Comparison of ENCODE assay signal across 19 cellular contexts in the genomic region with DNA sequence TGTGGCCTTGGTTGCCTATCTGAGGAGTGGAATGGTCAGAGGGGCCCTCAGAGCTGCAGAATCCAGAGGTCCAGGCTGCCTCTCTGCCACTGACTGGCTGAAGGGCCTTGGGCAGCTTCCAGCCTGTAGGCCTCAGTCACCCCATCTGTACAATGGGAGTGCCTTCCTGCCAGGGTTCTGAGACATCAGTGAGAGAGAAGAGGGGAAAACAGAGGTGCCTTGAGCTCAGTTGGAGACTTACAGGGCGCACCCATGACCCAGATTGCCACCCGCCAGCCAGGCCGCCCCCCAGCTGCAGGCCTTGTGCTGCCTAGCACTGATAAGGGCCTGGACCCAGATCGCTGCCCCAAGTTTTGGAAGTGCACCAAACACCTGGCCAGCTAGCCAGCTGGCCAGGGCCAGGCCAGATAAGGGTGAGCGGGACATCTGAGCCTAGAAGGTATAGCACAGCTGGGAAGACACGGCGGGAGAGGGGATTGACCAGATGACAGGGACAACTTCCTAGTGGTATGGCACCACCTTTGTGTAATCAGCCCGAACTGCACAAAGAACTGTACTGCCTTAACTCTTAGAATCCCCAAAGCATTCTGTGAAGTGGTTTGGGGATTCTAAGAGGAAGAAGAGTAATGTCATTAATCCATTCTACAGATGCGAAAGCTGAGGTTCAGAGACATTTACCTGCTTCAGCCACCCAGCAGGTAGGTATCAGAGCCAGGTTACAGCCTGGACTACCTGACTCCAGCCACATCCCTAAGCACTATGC. TPM values are rescaled to one million over a fixed set of nuclear protein-coding genes. Genes with fewer than 3 reads are reported as not detected.
DNase-seq lines count a peak whose midpoint lies in the region; TF ChIP-seq lines count a peak whose summit lies in the region.
"Had no signal": no experiment of that assay in that cellular context is flagged by ENCODE, and none has a peak within 500 bp of the region (broad histone marks: within the 10 kb centered on the region; RNA-seq: fewer than 3 reads in every experiment).

No MANE protein-coding gene starts in this region.

- TF ChIP-seq CTCF in SK-N-SH (IDR thresholded peaks at IDR 0.05) (no peak), MM.1S (IDR thresholded peaks at IDR 0.05; ENCODE audit: low read length) (no peak)

- H3K36me3 ChIP-seq in GM23248 (ENCODE audit: low read depth) (no peaks in the 10 kb centered on the region), SK-N-SH (replicated peaks in 1 of 2; ENCODE audit: control insufficient read depth in 1 of 2, insufficient read depth in 2 of 2, low read length in 1 of 2) (no peaks in the 10 kb centered on the region), MM.1S (replicated peaks; ENCODE audit: insufficient read depth, low read length) (no peaks in the 10 kb centered on the region)
- H3K36me3 ChIP-seq: gastroesophageal sphincter had no signal

- CTCF ChIA-PET in SK-N-SH (lab: Yijun Ruan, JAX), result interaction anchor here (0.7 to 1.5 kb wide), 6 partner anchors 8 to 94 kb away, joined by 3 to 5 read pairs (median 3); partner anchors contain the start of gene UBTF

- DNase-seq in 8988T (peak; percentile 35), GM23248 (peak; percentile 12), SK-N-SH (peak; percentile 69), epidermal melanocyte (ENCODE audit: insufficient read length, low spot score) (peak; percentile 14), anterior cingulate cortex (lab: John Stamatoyannopoulos, UW) (no peak), MM.1S (no peak), caudate nucleus (lab: John Stamatoyannopoulos, UW) (no peak), NCI-H2227 (lab: John Stamatoyannopoulos, UW; ENCODE audit: unreplicated experiment) (no peak)
- DNase-seq: activated CD4-positive, alpha-beta T cell treated with anti-CD3 and anti-CD28 coated beads, Interleukin-2, amount 10 ng/mL, durations not matched to agents 24 days and 14 days; activated naive CD8-positive, alpha-beta T cell treated with anti-CD3 and anti-CD28 coated beads, Interleukin-2, amount 10 ng/mL, durations not matched to agents 7 days and 5 days; activated T-cell treated with anti-CD3 and anti-CD28 coated beads for 4 hours; central memory CD4-positive, alpha-beta T cell; Karpas-422; NCI-H2029 treated with DMSO at 0.1 percent for 48 hours had no signal

- H3K9me2 ChIP-seq in GM23248 (ENCODE audit: insufficient read depth) (no peaks in the 10 kb centered on the region), SK-N-SH (no peaks in the 10 kb centered on the region), MM.1S (replicated peaks; ENCODE audit: insufficient read depth, low read length) (no peaks in the 10 kb centered on the region)

- H3K27ac ChIP-seq in GM23248 (no peak overlapping the region), SK-N-SH (ENCODE audit: low read depth in 2 of 2, low read length in 1 of 2) (no peak overlapping the region), MM.1S (ENCODE audit: low read length) (no peak overlapping the region), caudate nucleus (ENCODE audit: low read depth, low read length) (no peak overlapping the region)
- H3K27ac ChIP-seq: gastroesophageal sphincter, HL-60 had no signal

- H4K20me1 ChIP-seq in GM23248 (ENCODE audit: insufficient read depth) (no peaks in the 10 kb centered on the region), SK-N-SH (ENCODE audit: insufficient read depth) (no peaks in the 10 kb centered on the region), MM.1S (ENCODE audit: insufficient read depth, low read length) (no peaks in the 10 kb centered on the region)

- H2AFZ ChIP-seq in GM23248 (no peak overlapping the region), SK-N-SH (ENCODE audit: low read depth) (no peak overlapping the region), MM.1S (ENCODE audit: low read length) (no peak overlapping the region)

- H3K4me1 ChIP-seq in GM23248 (ENCODE audit: insufficient read depth), result no peaks in the 10 kb centered on the region
- H3K4me1 ChIP-seq in SK-N-SH (ENCODE audit: control insufficient read depth in 1 of 2, insufficient read depth in 2 of 2, low read depth in 1 of 2, low read length in 1 of 2), result peaks cover 0 to 14% of the 10 kb centered on the region in 2 experiments; a peak in 1 of 4 replicates
- no peaks in the 10 kb centered on the region for H3K4me1 ChIP-seq in MM.1S (ENCODE audit: low read length)
- H3K4me1 ChIP-seq: gastroesophageal sphincter had no signal

- peak; percentile 66 for TF ChIP-seq RAD21 in SK-N-SH (IDR thresholded peaks at IDR 0.05; ENCODE audit: low read length)

- H3K9me3 ChIP-seq in GM23248 (ENCODE audit: low read depth) (no peaks in the 10 kb centered on the region), SK-N-SH (no peaks in the 10 kb centered on the region), MM.1S (replicated peaks; ENCODE audit: insufficient read depth, low read length) (no peaks in the 10 kb centered on the region)
- H3K9me3 ChIP-seq: gastroesophageal sphincter had no signal

- 75% methylated on average over 9 of the region's 9 CpGs for WGBS in GM23248 (ENCODE audit: low coverage in 1 of 2, low lambda C conversion rate in 2 of 2, missing lambda C conversion rate in 2 of 2), 2 experiments
- 73% methylated on average over 9 of the region's 9 CpGs for whole genome bisulfite sequencing in SK-N-SH (ENCODE audit: low lambda C conversion rate)

- POLR2A ChIA-PET in SK-N-SH (lab: Yijun Ruan, JAX), result no interaction called here

- H3K4me2 ChIP-seq in GM23248 (ENCODE audit: unreplicated experiment) (no peak overlapping the region), SK-N-SH (no peak overlapping the region), MM.1S (ENCODE audit: low read depth, low read length) (no peak overlapping the region)

- H3K4me3 ChIP-seq in GM23248, result no peak overlapping the region
- no peak overlapping the region for H3K4me3 ChIP-seq in SK-N-SH (ENCODE audit: low read depth in 2 of 2, low read length in 1 of 2)
- no peak overlapping the region for H3K4me3 ChIP-seq in MM.1S (ENCODE audit: low read length)
- H3K4me3 ChIP-seq: gastroesophageal sphincter had no signal

- H3K79me2 ChIP-seq in GM23248 (ENCODE audit: insufficient read depth), result no peaks in the 10 kb centered on the region
- H3K79me2 ChIP-seq in SK-N-SH (ENCODE audit: insufficient read depth), result no peaks in the 10 kb centered on the region
- no peaks in the 10 kb centered on the region for H3K79me2 ChIP-seq in MM.1S (ENCODE audit: low read length)

- TF ChIP-seq EP300 in SK-N-SH (IDR thresholded peaks at IDR 0.05; ENCODE audit: borderline replicate concordance in 1 of 2, low read depth in 1 of 2, low read length in 1 of 2), result no peak

- in situ Hi-C loops in GM23248 (cut with MboI), result no loop called here

- H3K27me3 ChIP-seq in GM23248 (replicated peaks; ENCODE audit: insufficient read depth) (no peaks in the 10 kb centered on the region), SK-N-SH (ENCODE audit: insufficient read depth) (no peaks in the 10 kb centered on the region), MM.1S (replicated peaks; ENCODE audit: insufficient read depth, low read length) (no peaks in the 10 kb centered on the region)

- H3F3A ChIP-seq in GM23248 (ENCODE audit: insufficient read depth) (no peaks in the 10 kb centered on the region), SK-N-SH (replicated peaks; ENCODE audit: insufficient read depth) (no peaks in the 10 kb centered on the region), MM.1S (ENCODE audit: insufficient read depth, low read length) (no peaks in the 10 kb centered on the region)

- no peak overlapping the region for H3K9ac ChIP-seq in GM23248
- H3K9ac ChIP-seq in SK-N-SH, result no peak overlapping the region
- no peak overlapping the region for H3K9ac ChIP-seq in MM.1S (ENCODE audit: low read length)

TF ChIP-seq in SK-N-SH, 30 proteins besides CTCF, POLR2A, EP300 and RAD21:
- TF ChIP-seq JUND (IDR thresholded peaks at IDR 0.05) (no peak), CHD2 (IDR thresholded peaks at IDR 0.05; ENCODE audit: low read length, partially characterized antibody) (peak; percentile 7), RCOR1 (IDR thresholded peaks at IDR 0.05; ENCODE audit: low read length) (0 out of 2 replicates have a peak, but pooled peaks have one; percentile 15), SMC3 (IDR thresholded peaks at IDR 0.05; ENCODE audit: low read depth, low read length) (peak; percentile 23; the same call in 1 of the 2 replicates)

RNA-seq across cellular contexts. Expression of gene SLC4A1, which starts 1.4 kb away (rescaled TPM):
- total RNA-seq in GM23248 (2014; rRNA removed; shearing (Covaris generic)), result not detected in 2 replicates
- polyA plus RNA-seq in GM23248 (2016; fragmentation: Nextera tagmentation; extraction: Ambion mirVana) (not detected in 2 replicates), SK-N-SH (2012; rRNA removed) (not detected in 2 replicates)
- polyA plus RNA-seq in SK-N-SH (2012; cell fraction: cytosol; rRNA removed), result not detected in 2 replicates
- polyA plus RNA-seq in SK-N-SH (2012; cell fraction: nucleus; rRNA removed), result 0.08 TPM in 1 of 2 replicates, not detected in the other
- total RNA-seq: activated CD4-positive, alpha-beta T cell treated with anti-CD3 and anti-CD28 coated beads, Interleukin-2, amount 10 ng/mL, durations not matched to agents 24 days and 14 days; activated naive CD8-positive, alpha-beta T cell treated with anti-CD3 and anti-CD28 coated beads, Interleukin-2, amount 10 ng/mL, durations not matched to agents 7 days and 5 days; myocyte; progenitor cell of endocrine pancreas; T-helper 2 cell treated with Interferon-gamma antibody and Interleukin-4, amounts not matched to agents 100 ng/mL and 5 ng/mL, for 36 hours had no signal

RNA-seq across cellular contexts. Expression of gene RUNDC3A, which starts 41.8 kb away (rescaled TPM):
- total RNA-seq in GM23248 (2014; rRNA removed; shearing (Covaris generic)), result 0.11 TPM in 1 of 2 replicates, not detected in the other
- polyA plus RNA-seq in GM23248 (2016; fragmentation: Nextera tagmentation; extraction: Ambion mirVana) (0.24 TPM in 1 of 2 replicates, not detected in the other), SK-N-SH (2012; rRNA removed) (8.9 and 11.0 TPM in 2 replicates)
- 5.8 and 7.9 TPM in 2 replicates for polyA plus RNA-seq in SK-N-SH (2012; cell fraction: cytosol; rRNA removed)
- 21.4 and 28.5 TPM in 2 replicates for polyA plus RNA-seq in SK-N-SH (2012; cell fraction: nucleus; rRNA removed)

RNA-seq across cellular contexts. Expression of gene UBTF, which starts 47.1 kb away (rescaled TPM):
- 61.1 and 62.3 TPM in 2 replicates for total RNA-seq in GM23248 (2014; rRNA removed; shearing (Covaris generic))
- polyA plus RNA-seq in GM23248 (2016; fragmentation: Nextera tagmentation; extraction: Ambion mirVana), result 48.2 and 48.4 TPM in 2 replicates
- 33.4 and 37.2 TPM in 2 replicates for polyA plus RNA-seq in SK-N-SH (2012; rRNA removed)
- polyA plus RNA-seq in SK-N-SH (2012; cell fraction: cytosol; rRNA removed), result 32.7 and 34.7 TPM in 2 replicates
- 51.1 and 56.2 TPM in 2 replicates for polyA plus RNA-seq in SK-N-SH (2012; cell fraction: nucleus; rRNA removed)

RNA-seq across cellular contexts. Expression of gene SLC25A39, which starts 58.0 kb away (rescaled TPM):
- 96.1 and 118 TPM in 2 replicates for total RNA-seq in GM23248 (2014; rRNA removed; shearing (Covaris generic))
- polyA plus RNA-seq in GM23248 (2016; fragmentation: Nextera tagmentation; extraction: Ambion mirVana) (117 TPM in 2 replicates), SK-N-SH (2012; rRNA removed) (106 and 131 TPM in 2 replicates)
- polyA plus RNA-seq in SK-N-SH (2012; cell fraction: cytosol; rRNA removed), result 58.4 and 82.3 TPM in 2 replicates
- polyA plus RNA-seq in SK-N-SH (2012; cell fraction: nucleus; rRNA removed), result 260 and 343 TPM in 2 replicates

Comparison
In these comparisons a context has a peak if more than half of its experiments do, and no peak if none do; other contexts are left out.
1. DNase-seq: peak in 8988T (single experiment), GM23248 (single experiment), SK-N-SH (single experiment) and epidermal melanocyte (single experiment); none in anterior cingulate cortex (0 of 58), MM.1S (single experiment), caudate nucleus (0 of 61) and NCI-H2227 (single experiment).